13 cellular contexts compared by ENCODE assay signal in the genomic region with DNA sequence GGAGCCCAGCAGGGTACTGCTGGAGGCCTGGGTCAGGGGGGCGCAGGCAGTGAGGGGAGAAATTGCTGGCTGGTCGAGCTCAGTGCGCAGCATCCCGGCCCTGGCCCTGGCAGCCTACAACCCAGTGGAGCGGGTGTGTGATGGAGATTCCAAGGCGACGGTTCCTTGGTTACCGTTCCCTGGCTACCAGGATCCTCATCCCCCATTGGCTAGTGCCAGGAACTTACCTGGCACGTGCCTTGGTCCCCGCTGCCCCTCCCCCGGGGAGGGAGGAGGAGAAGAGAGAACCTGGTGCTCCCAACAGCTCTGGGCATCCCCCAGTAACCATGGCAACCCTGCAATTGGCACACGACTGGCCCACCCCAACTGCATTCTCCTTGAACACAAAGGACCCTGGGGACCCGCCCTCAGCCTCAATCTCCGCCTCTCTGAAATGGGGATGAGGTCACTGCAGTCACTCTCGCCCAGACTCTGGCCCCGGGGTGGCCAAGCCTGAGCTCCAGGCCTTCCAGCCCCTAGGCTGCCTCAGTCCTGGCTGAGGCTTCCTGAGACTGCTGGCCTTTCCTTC. TPM values are rescaled to one million over a fixed set of nuclear protein-coding genes. Genes with fewer than 3 reads are reported as not detected.
A peak's percentile ranks its signal among the peaks of the same experiment; 100 is the strongest.
DNase-seq lines count a peak whose midpoint lies in the region; ATAC-seq and TF ChIP-seq lines count a peak whose summit lies in the region.
"Had no signal": no experiment of that assay in that cellular context is flagged by ENCODE, and none has a peak within 500 bp of the region (broad histone marks: within the 10 kb centered on the region; RNA-seq: fewer than 3 reads in every experiment).

No MANE protein-coding gene starts in this region.

- ATAC-seq in foreskin keratinocyte: peak; percentile 9
- no peak for ATAC-seq in psoas muscle
- no peak for ATAC-seq in GM21515 (IDR thresholded peaks at IDR 0.05; ENCODE audit: unreplicated experiment)

- H3K4me1 ChIP-seq in foreskin keratinocyte: peaks cover 12% of the 10 kb centered on the region
- peaks cover 8% of the 10 kb centered on the region for H3K4me1 ChIP-seq in psoas muscle

- WGBS in psoas muscle, 3 donors: 71 to 76% (median 73%) methylated on average over 12 to 16 of the region's 16 CpGs

- peak; percentile 90 for DNase-seq in G401 (ENCODE audit: low spot score)
- DNase-seq in foreskin keratinocyte: no peak
- DNase-seq in psoas muscle: peak; percentile 65 to 75
- no peak for DNase-seq in stimulated activated CD4-positive, alpha-beta T cell treated with anti-CD3 and anti-CD28 coated beads, Interleukin-4, amount 100 ng/mL, for 4 hours
- DNase-seq in NCI-H1436 treated with DMSO at 0.1 percent for 48 hours (lab: John Stamatoyannopoulos, UW): no peak
- DNase-seq in NCI-H2171 (lab: John Stamatoyannopoulos, UW): no peak
- DNase-seq: activated CD4-positive, alpha-beta T cell treated with anti-CD3 and anti-CD28 coated beads, Interleukin-2, amount 10 ng/mL, durations not matched to agents 24 days and 14 days; amniotic stem cell had no signal

- no peaks in the 10 kb centered on the region for H3K9me3 ChIP-seq in psoas muscle
- H3K9me3 ChIP-seq: neutrophil had no signal

- H3K4me3 ChIP-seq in psoas muscle: no peak overlapping the region
- H3K4me3 ChIP-seq: hepatocyte had no signal

- H3K36me3 ChIP-seq in psoas muscle (ENCODE audit: insufficient read depth in 1 of 2, low read depth in 1 of 2): peaks cover 0 to 19% of the 10 kb centered on the region in 2 donors
- H3K36me3 ChIP-seq: neutrophil had no signal

- intact Hi-C loops in psoas muscle (cut with DNase I): no loop called here

- no peak for TF ChIP-seq CTCF in VCaP (conservative IDR thresholded peaks at IDR 0.05)
- no peak for TF ChIP-seq CTCF in foreskin keratinocyte (conservative IDR thresholded peaks at IDR 0.05)
- no peak for TF ChIP-seq CTCF in psoas muscle (IDR thresholded peaks at IDR 0.05)

- H3K27ac ChIP-seq in VCaP (peak overlapping the region; percentile 94; the same call in 1 of the 2 replicates), foreskin keratinocyte (no peak overlapping the region), psoas muscle (no peak overlapping the region)
- H3K27ac ChIP-seq: hepatocyte, KMS-11, neutrophil had no signal

- in situ Hi-C loops in G401 (cut with HindIII; ENCODE audit: low sequenced_read_pairs): no loop called here

- H3K27me3 ChIP-seq in foreskin keratinocyte (no peaks in the 10 kb centered on the region), psoas muscle (ENCODE audit: insufficient read depth in 3 of 3, low read length in 2 of 3) (no peaks in the 10 kb centered on the region)
- H3K27me3 ChIP-seq: hepatocyte had no signal

RNA-seq across cellular contexts. Expression of gene DBN1, which starts 4.3 kb away (rescaled TPM):
- total RNA-seq in G401 (2014; rRNA removed; shearing (Covaris generic)): 295 and 370 TPM in 2 replicates
- total RNA-seq in foreskin keratinocyte: 80.8 and 88.5 TPM in 2 replicates
- 69.8 and 78.7 TPM in 2 replicates for polyA plus RNA-seq in foreskin keratinocyte
- total RNA-seq in psoas muscle: 10 to 100 TPM; 17.7 to 28.4 (median 24.3) TPM
- polyA plus RNA-seq in psoas muscle: 10 to 100 TPM in 2 of 3 donors, 1 to 10 TPM in 1; 8.1 to 20.8 (median 20.1) TPM

RNA-seq across cellular contexts. Expression of gene PRR7, which starts 22.5 kb away (rescaled TPM):
- total RNA-seq in G401 (2014; rRNA removed; shearing (Covaris generic)): 19.5 and 30.8 TPM in 2 replicates
- total RNA-seq in foreskin keratinocyte (2.4 and 3.0 TPM in 2 replicates), psoas muscle (1 to 10 TPM in 3 of 4 donors, under 1 TPM in 1; 0.88 to 2.6 (median 1.8) TPM)
- polyA plus RNA-seq in foreskin keratinocyte (4.7 and 5.0 TPM in 2 replicates), psoas muscle (1 to 10 TPM in 1 of 3 donors, under 1 TPM in 2; 0.39 to 3.8 (median 0.48) TPM)

RNA-seq across cellular contexts. Expression of gene PDLIM7, which starts 28.3 kb away (rescaled TPM):
- 297 and 299 TPM in 2 replicates for total RNA-seq in G401 (2014; rRNA removed; shearing (Covaris generic))
- total RNA-seq in foreskin keratinocyte (71.7 and 77.8 TPM in 2 replicates), psoas muscle (100 to 1,000 TPM; 134 to 221 (median 161) TPM)
- polyA plus RNA-seq in foreskin keratinocyte (106 and 107 TPM in 2 replicates), psoas muscle (100 to 1,000 TPM; 174 to 254 (median 221) TPM)

RNA-seq across cellular contexts. Expression of gene DOK3, which starts 40.5 kb away (rescaled TPM):
- 0.85 and 6.3 TPM in 2 replicates for total RNA-seq in G401 (2014; rRNA removed; shearing (Covaris generic))
- total RNA-seq in foreskin keratinocyte (2.1 and 2.2 TPM in 2 replicates), psoas muscle (1 to 10 TPM; 2.4 to 5.4 (median 3.1) TPM)
- polyA plus RNA-seq in foreskin keratinocyte (1.4 and 2.0 TPM in 2 replicates), psoas muscle (1 to 10 TPM in 2 of 3 donors, under 1 TPM in 1; 0.44 to 5.0 (median 3.8) TPM)

RNA-seq across cellular contexts. Expression of gene GRK6, which starts 42.7 kb away (rescaled TPM):
- total RNA-seq in G401 (2014; rRNA removed; shearing (Covaris generic)): 58.6 and 62.3 TPM in 2 replicates
- total RNA-seq in foreskin keratinocyte (49.4 and 58.1 TPM in 2 replicates), psoas muscle (10 to 100 TPM; 15.8 to 22.6 (median 19.1) TPM)
- polyA plus RNA-seq in foreskin keratinocyte (44.7 and 50.5 TPM in 2 replicates), psoas muscle (10 to 100 TPM; 12.3 to 14.6 (median 13.2) TPM)

Comparison
In these comparisons a context has a peak if more than half of its experiments do, and no peak if none do; other contexts are left out.
1. DNase-seq: peak in G401 (single experiment) and psoas muscle (2 of 2); none in foreskin keratinocyte (0 of 2), stimulated activated CD4-positive, alpha-beta T cell treated with anti-CD3 and anti-CD28 coated beads, Interleukin-4, amount 100 ng/mL, for 4 hours (0 of 2), NCI-H1436 treated with DMSO at 0.1 percent for 48 hours (single experiment) and NCI-H2171 (single experiment).